22 cellular contexts compared by ENCODE assay signal in the genomic region with DNA sequence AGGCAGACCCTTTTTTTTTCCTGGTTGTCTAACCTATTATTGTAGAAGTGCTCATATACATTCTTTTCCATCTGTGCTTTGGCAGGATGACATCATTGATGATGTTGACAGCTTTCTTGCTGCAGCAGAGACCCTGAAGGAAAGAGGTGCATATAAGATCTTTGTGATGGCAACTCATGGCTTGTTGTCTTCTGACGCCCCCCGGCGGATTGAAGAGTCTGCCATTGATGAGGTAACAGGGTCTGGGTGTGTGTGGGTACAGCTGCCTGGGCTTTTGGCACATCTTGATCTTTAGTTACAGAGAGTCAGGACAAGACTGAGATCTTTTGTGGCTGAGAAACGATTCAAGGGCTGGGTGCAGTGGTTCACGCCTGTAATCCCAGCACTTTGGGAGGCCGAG. TPM values are rescaled to one million over a fixed set of nuclear protein-coding genes. Genes with fewer than 3 reads are reported as not detected.
DNase-seq lines count a peak whose midpoint lies in the region; ATAC-seq and TF ChIP-seq lines count a peak whose summit lies in the region.
"Had no signal": no experiment of that assay in that cellular context is flagged by ENCODE, and none has a peak within 500 bp of the region (broad histone marks: within the 10 kb centered on the region; RNA-seq: fewer than 3 reads in every experiment).

No MANE protein-coding gene starts in this region.

- WGBS in endodermal cell (ENCODE audit: insufficient coverage in 1 of 2, insufficient read length in 1 of 2), 2 experiments: 93 to 94% methylated on average over 3 to 6 of the region's 6 CpGs

- DNase-seq in CD8-positive, alpha-beta T cell: no peak
- peak; percentile 67 for DNase-seq in endodermal cell
- no peak for DNase-seq in NCI-H2227 treated with DMSO at 0.1 percent for 48 hours (lab: John Stamatoyannopoulos, UW)
- DNase-seq in COR-L47 (lab: John Stamatoyannopoulos, UW): no peak
- DNase-seq in left cardiac atrium: no peak
- no peak for DNase-seq in superior temporal gyrus (ENCODE audit: extremely low spot score)
- DNase-seq: BE2C; Calu3; CD4-positive, CD25-positive, alpha-beta regulatory T cell; EL; NCI-H1105 treated with DMSO at 0.1 percent for 48 hours; NCI-H1694; NCI-H2081 treated with DMSO at 0.1 percent for 48 hours; SIG-M5 had no signal

- no peak overlapping the region for H3K4me3 ChIP-seq in CD8-positive, alpha-beta T cell (ENCODE audit: low read depth, low read length)
- H3K4me3 ChIP-seq in Loucy (ENCODE audit: low read length, poor library complexity, severe bottlenecking) (no peak overlapping the region), endodermal cell (ENCODE audit: low read length) (no peak overlapping the region)

- peak overlapping the region; percentile 32 for H3K27ac Mint-ChIP-seq in CD8-positive, alpha-beta T cell
- H3K27ac Mint-ChIP-seq in endodermal cell: no peak overlapping the region
- H3K27ac Mint-ChIP-seq: IgD-negative memory B cell had no signal

- no peak for ATAC-seq in CD8-positive, alpha-beta T cell
- ATAC-seq in left cardiac atrium: no peak

- no peak overlapping the region for H3K4me2 ChIP-seq in Loucy (ENCODE audit: low read depth, low read length, poor library complexity, severe bottlenecking)

- intact Hi-C loops in CD8-positive, alpha-beta T cell (cut with DNase I, micrococcal nuclease): no loop called here
- intact Hi-C loops in left cardiac atrium (cut with DNase I): loop anchor here in 1 of 2 donors (10.0 kb wide), 1 partner anchor 64 kb away; no protein-coding TSS in a partner anchor

- POLR2A ChIA-PET in CD8-positive, alpha-beta T cell (lab: Charles Lee): no interaction called here

- no peaks in the 10 kb centered on the region for H4K20me1 ChIP-seq in Loucy (ENCODE audit: insufficient read depth, low read length, poor library complexity, severe bottlenecking)

- H3K9me3 Mint-ChIP-seq in CD8-positive, alpha-beta T cell: no peaks in the 10 kb centered on the region
- no peaks in the 10 kb centered on the region for H3K9me3 Mint-ChIP-seq in endodermal cell
- H3K9me3 Mint-ChIP-seq: IgD-negative memory B cell had no signal

- H3F3A ChIP-seq in Loucy (ENCODE audit: low read depth): no peaks in the 10 kb centered on the region

- peaks cover 53% of the 10 kb centered on the region for H3K4me1 Mint-ChIP-seq in CD8-positive, alpha-beta T cell (ENCODE audit: low read depth)
- peaks cover 3% of the 10 kb centered on the region for H3K4me1 Mint-ChIP-seq in endodermal cell

- H3K36me3 ChIP-seq in CD8-positive, alpha-beta T cell (ENCODE audit: insufficient read depth, low read length): peaks cover 6% of the 10 kb centered on the region
- H3K36me3 ChIP-seq in Loucy (ENCODE audit: insufficient read depth, low read length) (peaks cover 60% of the 10 kb centered on the region), endodermal cell (ENCODE audit: control insufficient read depth, insufficient read depth, low read length) (peaks cover 55% of the 10 kb centered on the region)
- H3K36me3 ChIP-seq: BE2C had no signal

- no peak overlapping the region for H2AFZ ChIP-seq in Loucy (ENCODE audit: low read length)

- no peak overlapping the region for H3K4me3 Mint-ChIP-seq in CD8-positive, alpha-beta T cell
- H3K4me3 Mint-ChIP-seq in endodermal cell: no peak overlapping the region

- H3K9ac ChIP-seq in Loucy (ENCODE audit: low read depth, low read length, poor library complexity, severe bottlenecking) (no peak overlapping the region), endodermal cell (ENCODE audit: extremely low read depth, low read length, poor library complexity, severe bottlenecking) (no peak overlapping the region)

- TF ChIP-seq CTCF in CD8-positive, alpha-beta T cell (IDR thresholded peaks at IDR 0.05): no peak
- TF ChIP-seq CTCF in GM12873 (IDR thresholded peaks at IDR 0.05; ENCODE audit: insufficient read depth, low read depth, low read length, missing control alignments) (peak; percentile 14), Loucy (conservative IDR thresholded peaks at IDR 0.05; ENCODE audit: low read length) (peak; percentile 31; the same call in 1 of the 2 replicates), endodermal cell (conservative IDR thresholded peaks at IDR 0.05) (peak; percentile 36)

- H3K4me1 ChIP-seq in CD8-positive, alpha-beta T cell (ENCODE audit: insufficient read depth, low read length): peaks cover 45% of the 10 kb centered on the region
- H3K4me1 ChIP-seq in Loucy (ENCODE audit: insufficient read depth, low read length, poor library complexity, severe bottlenecking) (peaks cover 15% of the 10 kb centered on the region), endodermal cell (ENCODE audit: control insufficient read depth, insufficient read depth, low read length) (no peaks in the 10 kb centered on the region)
- H3K4me1 ChIP-seq: BE2C had no signal

- H3K9me3 ChIP-seq in CD8-positive, alpha-beta T cell (ENCODE audit: low read length): no peaks in the 10 kb centered on the region
- H3K9me3 ChIP-seq in Loucy (ENCODE audit: insufficient read depth, low read depth, low read length) (no peaks in the 10 kb centered on the region), endodermal cell (ENCODE audit: control insufficient read depth, low read length) (no peaks in the 10 kb centered on the region)
- H3K9me3 ChIP-seq: BE2C had no signal

- H3K79me2 ChIP-seq in Loucy (ENCODE audit: insufficient read depth, low read length): peaks cover 15% of the 10 kb centered on the region; the same call in 1 of the 2 replicates

- no peaks in the 10 kb centered on the region for H3K27me3 Mint-ChIP-seq in CD8-positive, alpha-beta T cell (ENCODE audit: low read depth)
- H3K27me3 Mint-ChIP-seq in endodermal cell (ENCODE audit: insufficient read depth): no peaks in the 10 kb centered on the region

- no peak overlapping the region for H3K27ac ChIP-seq in CD8-positive, alpha-beta T cell (ENCODE audit: low read depth, low read length)
- no peak overlapping the region for H3K27ac ChIP-seq in endodermal cell (ENCODE audit: low read depth, low read length)
- H3K27ac ChIP-seq: HL-60, RWPE1 had no signal

- H3K36me3 Mint-ChIP-seq in CD8-positive, alpha-beta T cell: peaks cover 50% of the 10 kb centered on the region
- H3K36me3 Mint-ChIP-seq in endodermal cell (ENCODE audit: low read depth): peaks cover 52% of the 10 kb centered on the region

- no peaks in the 10 kb centered on the region for H3K9me2 ChIP-seq in Loucy (replicated peaks; ENCODE audit: low read depth, low read length)

- CTCF ChIA-PET in CD8-positive, alpha-beta T cell (lab: Charles Lee): interaction anchor here (1.6 kb wide), 1 partner anchor 32 kb away, joined by 4 read pairs; no protein-coding TSS in a partner anchor

- no peaks in the 10 kb centered on the region for H3K27me3 ChIP-seq in CD8-positive, alpha-beta T cell (ENCODE audit: insufficient read depth, low read length)
- no peaks in the 10 kb centered on the region for H3K27me3 ChIP-seq in Loucy (ENCODE audit: insufficient read depth, low read length, poor library complexity, severe bottlenecking)
- H3K27me3 ChIP-seq in endodermal cell (ENCODE audit: control insufficient read depth, insufficient read depth, low read length, poor library complexity, severe bottlenecking): no peaks in the 10 kb centered on the region
- H3K27me3 ChIP-seq: BE2C had no signal

RNA-seq across cellular contexts. Expression of a gene that starts 23.2 kb away (rescaled TPM):
- not detected for total RNA-seq in CD8-positive, alpha-beta T cell
- under 1 TPM; 0.11 to 0.29 TPM for total RNA-seq in endodermal cell
- not detected for polyA plus RNA-seq in endodermal cell (2013, experiment 1 of 2)
- not detected for polyA plus RNA-seq in endodermal cell (2013, experiment 2 of 2)
- under 1 TPM; 0.26 to 0.27 TPM for total RNA-seq in left cardiac atrium
- total RNA-seq: Calu3; CD4-positive, CD25-positive, alpha-beta regulatory T cell; HT1080; LHCN-M2; NCI-H460 had no signal
